Comparison of ENCODE assay signal across 8 cellular contexts in the genomic region with DNA sequence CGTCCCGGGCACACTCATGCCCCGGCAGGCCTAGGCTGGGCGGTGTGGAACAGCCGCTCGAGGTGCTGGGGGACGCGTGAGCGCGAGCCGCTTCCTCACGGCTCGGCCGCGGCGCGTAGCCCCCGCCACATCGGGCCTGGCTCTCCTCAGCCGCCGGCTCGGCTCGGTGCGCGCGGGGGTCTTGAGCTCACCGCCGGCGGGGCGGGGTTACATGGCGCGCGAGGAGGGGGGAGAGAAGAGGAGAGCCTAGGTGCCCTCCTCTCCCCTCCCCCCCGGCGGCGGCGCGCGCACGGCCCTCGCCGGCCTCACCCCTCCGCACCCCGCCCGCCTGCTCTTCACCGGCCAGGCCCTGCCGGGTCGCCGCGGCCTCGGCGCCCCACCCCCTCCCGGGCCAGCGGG. TPM values are rescaled to one million over a fixed set of nuclear protein-coding genes. Genes with fewer than 3 reads are reported as not detected.
DNase-seq lines count a peak whose midpoint lies in the region; ATAC-seq, FAIRE-seq and TF ChIP-seq lines count a peak whose summit lies in the region.

No MANE protein-coding gene starts in this region.

- peak overlapping the region; percentile 88 for H3K4me3 ChIP-seq in CD8-positive, alpha-beta memory T cell (ENCODE audit: low read length)
- H3K4me3 ChIP-seq in foreskin fibroblast (ENCODE audit: low read depth in 1 of 2, low read length in 2 of 2) (peak overlapping the region; percentile 77 to 87), neuron (ENCODE audit: low read length) (peak overlapping the region; percentile 86)

- ATAC-seq in GM19463 (IDR thresholded peaks at IDR 0.05; ENCODE audit: unreplicated experiment): peak; percentile 42

- H2AFZ ChIP-seq in neuron (ENCODE audit: low read depth, low read length): peak overlapping the region; percentile 62

- peaks cover 45 to 72% (median 64%) of the 10 kb centered on the region in 3 donors for H3K4me1 Mint-ChIP-seq in CD8-positive, alpha-beta memory T cell

- peak overlapping the region in 7 of 8 donors; percentile 65 to 99 (median 97) for H3K27ac Mint-ChIP-seq in CD8-positive, alpha-beta memory T cell

- H3K4me1 ChIP-seq in CD8-positive, alpha-beta memory T cell (ENCODE audit: insufficient read depth, low read length): peaks cover 34% of the 10 kb centered on the region
- H3K4me1 ChIP-seq in neuron (ENCODE audit: insufficient read depth, low read length): peaks cover 34% of the 10 kb centered on the region

- no peaks in the 10 kb centered on the region for H3K27me3 ChIP-seq in CD8-positive, alpha-beta memory T cell (ENCODE audit: insufficient read depth, low read length, poor library complexity, severe bottlenecking)
- no peaks in the 10 kb centered on the region for H3K27me3 ChIP-seq in neuron (ENCODE audit: insufficient read depth, low read length)

- H3K9me3 ChIP-seq in CD8-positive, alpha-beta memory T cell (ENCODE audit: low read length): no peaks in the 10 kb centered on the region
- no peaks in the 10 kb centered on the region for H3K9me3 ChIP-seq in neuron (ENCODE audit: low read length)

- H3K36me3 Mint-ChIP-seq in CD8-positive, alpha-beta memory T cell: peaks cover 10 to 37% (median 12%) of the 10 kb centered on the region in 3 donors

- peaks cover under 1% of the 10 kb centered on the region for H3K36me3 ChIP-seq in CD8-positive, alpha-beta memory T cell (ENCODE audit: insufficient read depth, low read length)
- H3K36me3 ChIP-seq in neuron (ENCODE audit: insufficient read depth, low read length): peaks cover 15% of the 10 kb centered on the region

- peak overlapping the region; percentile 81 for H3K27ac ChIP-seq in CD8-positive, alpha-beta memory T cell (ENCODE audit: low read depth, low read length)

- FAIRE-seq in RCC 7860 (lab: Jason Lieb, UNC): no peak

- TF ChIP-seq CTCF in foreskin fibroblast (IDR thresholded peaks at IDR 0.05; ENCODE audit: low read depth, low read length): no peak

- CTCF ChIA-PET in CD8-positive, alpha-beta memory T cell (lab: Charles Lee): interaction anchor here (1.4 to 4.2 kb wide), 2 partner anchors 16 to 38 kb away, joined by 3 to 15 read pairs; no protein-coding TSS in a partner anchor

- peak overlapping the region; percentile 94 to 99 (median 97) for H3K4me3 Mint-ChIP-seq in CD8-positive, alpha-beta memory T cell

- H3K27me3 Mint-ChIP-seq in CD8-positive, alpha-beta memory T cell: peaks cover 0 to 2% of the 10 kb centered on the region in 2 donors

- peak; percentile 75 to 89 (median 79) for DNase-seq in CD8-positive, alpha-beta memory T cell
- peak; percentile 51 for DNase-seq in HK-2 (ENCODE audit: unreplicated experiment)
- peak; percentile 6 for DNase-seq in RCC 7860 (ENCODE audit: low spot score)
- peak; percentile 75 for DNase-seq in activated gamma-delta T cell (lab: John Stamatoyannopoulos, UW)
- peak; percentile 54 to 85 for DNase-seq in foreskin fibroblast
- peak; percentile 54 for DNase-seq in superior temporal gyrus (ENCODE audit: extremely low spot score)

- peaks cover 0 to 6% (median under 1%) of the 10 kb centered on the region in 5 donors for H3K9me3 Mint-ChIP-seq in CD8-positive, alpha-beta memory T cell

- POLR2A ChIA-PET in CD8-positive, alpha-beta memory T cell (lab: Charles Lee): interaction anchor here (0.6 to 2.6 kb wide), 9 partner anchors 8 to 750 kb away, joined by 4 to 14 read pairs (median 5); partner anchors contain the start of genes KDM4C, RIC1 and UHRF2

RNA-seq across cellular contexts. Expression of gene RANBP6, which starts 7.7 kb away (rescaled TPM):
- total RNA-seq in CD8-positive, alpha-beta memory T cell: 10 to 100 TPM; 19.7 to 21.0 TPM
- polyA plus RNA-seq in CD8-positive, alpha-beta memory T cell: 17.5 TPM

Comparison
In these comparisons a context has a peak if more than half of its experiments do, and no peak if none do; other contexts are left out.
1. Peak in every context shown above with its lines: DNase-seq, ATAC-seq, H3K4me3 ChIP-seq and H3K27ac ChIP-seq.
2. DNase-seq: peak in every context shown above with its lines; median percentile 79 in CD8-positive, alpha-beta memory T cell; 75 in activated gamma-delta T cell; 70 in foreskin fibroblast; 54 in superior temporal gyrus; 51 in HK-2; 6 in RCC 7860.